ENCODE assay signal across 21 cellular contexts in the genomic region with DNA sequence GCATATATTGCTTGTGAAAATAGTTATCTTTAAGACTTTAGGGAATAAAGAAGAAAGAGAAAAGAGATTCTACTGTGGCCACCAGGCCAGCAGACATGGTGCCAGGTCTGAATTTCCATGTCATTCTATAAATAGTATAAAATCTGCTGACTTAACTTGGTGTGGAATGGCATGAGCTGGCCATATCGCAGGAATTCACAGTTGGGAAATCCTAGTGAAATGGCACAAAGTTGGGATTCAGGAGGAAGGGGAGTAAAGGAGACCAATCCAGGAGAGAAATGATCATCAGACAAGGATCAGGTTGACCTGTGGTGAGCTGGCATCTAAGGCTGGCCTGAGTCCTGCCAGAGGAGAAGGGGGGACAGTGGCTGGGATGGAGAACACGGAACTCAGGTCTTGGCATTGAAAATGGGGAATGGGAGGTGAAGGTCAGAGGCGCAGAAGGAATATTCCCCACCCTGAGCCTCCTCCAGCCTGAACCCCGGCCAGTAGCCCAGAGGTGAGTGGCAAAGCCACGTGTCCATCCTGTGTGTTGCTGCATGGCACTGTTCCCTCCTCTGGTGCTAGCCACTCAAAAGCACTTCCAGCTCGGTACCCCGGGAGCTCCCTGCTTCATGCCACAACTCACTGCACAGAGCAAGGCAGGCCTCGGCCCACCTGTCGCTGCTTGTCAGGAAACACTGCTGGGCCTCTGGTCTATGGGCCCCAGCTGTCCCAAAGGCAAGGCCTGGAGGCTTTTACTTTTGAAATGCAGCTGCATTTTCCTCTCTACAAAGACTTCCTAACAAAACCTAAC. TPM values are rescaled to one million over a fixed set of nuclear protein-coding genes. Genes with fewer than 3 reads are reported as not detected.
DNase-seq lines count a peak whose midpoint lies in the region; ATAC-seq, FAIRE-seq and TF ChIP-seq lines count a peak whose summit lies in the region.
"Had no signal": no experiment of that assay in that cellular context is flagged by ENCODE, and none has a peak within 500 bp of the region (broad histone marks: within the 10 kb centered on the region; RNA-seq: fewer than 3 reads in every experiment).

No MANE protein-coding gene starts in this region.

- TF ChIP-seq CTCF in astrocyte (IDR thresholded peaks at IDR 0.05; ENCODE audit: insufficient read depth, low read depth, low read length): no peak
- TF ChIP-seq CTCF in MM.1S (IDR thresholded peaks at IDR 0.05; ENCODE audit: low read length): no peak

- H3K36me3 ChIP-seq in GM23248 (ENCODE audit: low read depth) (no peaks in the 10 kb centered on the region), astrocyte (ENCODE audit: insufficient read depth, low read length) (no peaks in the 10 kb centered on the region), MM.1S (replicated peaks; ENCODE audit: insufficient read depth, low read length) (no peaks in the 10 kb centered on the region)
- H3K36me3 ChIP-seq: BLaER1 treated with 17β-estradiol and CSF1 and Interleukin-3, amounts not matched to agents 10 nM and 100 nM; spleen had no signal

- H3K4me1 ChIP-seq in GM23248 (ENCODE audit: insufficient read depth) (peaks cover 20% of the 10 kb centered on the region), astrocyte (ENCODE audit: insufficient read depth, low read length) (peaks cover 10% of the 10 kb centered on the region), MM.1S (ENCODE audit: low read length) (no peaks in the 10 kb centered on the region)
- H3K4me1 ChIP-seq: body of pancreas, parathyroid adenoma, spleen had no signal

- WGBS in GM23248 (ENCODE audit: low coverage in 1 of 2, low lambda C conversion rate in 2 of 2, missing lambda C conversion rate in 2 of 2), 2 experiments: 79 to 85% methylated on average over 9 of the region's 9 CpGs

- DNase-seq in GM23248: peak; percentile 69
- DNase-seq in astrocyte (ENCODE audit: low read depth): peak; percentile 22
- peak; percentile 48 for DNase-seq in left ventricle myocardium superior
- no peak for DNase-seq in sciatic nerve (ENCODE audit: low spot score)
- no peak for DNase-seq in hypothalamus (lab: John Stamatoyannopoulos, UW)
- no peak for DNase-seq in activated T-cell treated with anti-CD3 and anti-CD28 coated beads, Interleukin-2, amount 50 U/mL, for 48 hours
- DNase-seq in MM.1S: no peak
- DNase-seq: activated CD4-positive, alpha-beta T cell treated with anti-CD3 and anti-CD28 coated beads for 48 hours; activated naive CD4-positive, alpha-beta T cell treated with anti-CD3 and anti-CD28 coated beads, Interleukin-2, amount 10 ng/mL, durations not matched to agents 7 days and 5 days; body of pancreas; erythroblast; NCI-H1048; NCI-H2081; NCI-H69; OCI-M1; spleen had no signal

- H4K20me1 ChIP-seq in GM23248 (ENCODE audit: insufficient read depth) (no peaks in the 10 kb centered on the region), astrocyte (ENCODE audit: insufficient read depth, low read length) (no peaks in the 10 kb centered on the region), MM.1S (ENCODE audit: insufficient read depth, low read length) (no peaks in the 10 kb centered on the region)
- H4K20me1 ChIP-seq: BLaER1 treated with 17β-estradiol and CSF1 and Interleukin-3, amounts not matched to agents 10 nM and 100 nM had no signal

- in situ Hi-C loops in GM23248 (cut with MboI): no loop called here

- H3F3A ChIP-seq in GM23248 (ENCODE audit: insufficient read depth) (peaks cover 19% of the 10 kb centered on the region), MM.1S (ENCODE audit: insufficient read depth, low read length) (no peaks in the 10 kb centered on the region)

- FAIRE-seq in astrocyte (lab: Jason Lieb, UNC): no peak

- H3K4me3 ChIP-seq in GM23248: no peak overlapping the region
- H3K4me3 ChIP-seq in astrocyte (ENCODE audit: insufficient read depth, low read depth, low read length): no peak overlapping the region
- H3K4me3 ChIP-seq in MM.1S (ENCODE audit: low read length): no peak overlapping the region
- H3K4me3 ChIP-seq: BLaER1 treated with 17β-estradiol and CSF1 and Interleukin-3, amounts not matched to agents 10 nM and 100 nM; body of pancreas; spleen had no signal

- no peaks in the 10 kb centered on the region for H3K9me3 Mint-ChIP-seq in astrocyte (ENCODE audit: unreplicated experiment)
- H3K9me3 Mint-ChIP-seq: activated naive CD4-positive, alpha-beta T cell treated with anti-CD3 and anti-CD28 coated beads, Interleukin-2, amount 10 ng/mL, durations not matched to agents 7 days and 5 days had no signal

- H3K4me2 ChIP-seq in GM23248 (ENCODE audit: unreplicated experiment) (peak overlapping the region; percentile 19), astrocyte (ENCODE audit: low read length) (no peak overlapping the region), MM.1S (ENCODE audit: low read depth, low read length) (no peak overlapping the region)

- H3K27me3 ChIP-seq in GM23248 (replicated peaks; ENCODE audit: insufficient read depth) (no peaks in the 10 kb centered on the region), astrocyte (ENCODE audit: insufficient read depth, low read length) (no peaks in the 10 kb centered on the region), MM.1S (replicated peaks; ENCODE audit: insufficient read depth, low read length) (no peaks in the 10 kb centered on the region)
- H3K27me3 ChIP-seq: BLaER1 treated with 17β-estradiol and CSF1 and Interleukin-3, amounts not matched to agents 10 nM and 100 nM; body of pancreas; spleen had no signal

- H3K9me2 ChIP-seq in GM23248 (ENCODE audit: insufficient read depth) (no peaks in the 10 kb centered on the region), MM.1S (replicated peaks; ENCODE audit: insufficient read depth, low read length) (no peaks in the 10 kb centered on the region)

- peak; percentile 72 for ATAC-seq in left ventricle myocardium superior
- ATAC-seq in sciatic nerve: peak; percentile 27
- ATAC-seq in HG02981 (IDR thresholded peaks at IDR 0.05; ENCODE audit: unreplicated experiment): no peak
- ATAC-seq: body of pancreas, SK-N-SH treated with all-trans-retinoic acid at 6 μM for 48 hours had no signal

- no peak overlapping the region for H3K4me3 Mint-ChIP-seq in astrocyte (ENCODE audit: unreplicated experiment)
- H3K4me3 Mint-ChIP-seq: activated naive CD4-positive, alpha-beta T cell treated with anti-CD3 and anti-CD28 coated beads, Interleukin-2, amount 10 ng/mL, durations not matched to agents 7 days and 5 days had no signal

- H3K27ac ChIP-seq in GM23248: no peak overlapping the region
- H3K27ac ChIP-seq in astrocyte (ENCODE audit: low read depth, low read length): no peak overlapping the region
- H3K27ac ChIP-seq in MM.1S (ENCODE audit: low read length): no peak overlapping the region
- H3K27ac ChIP-seq: BLaER1 treated with 17β-estradiol and CSF1 and Interleukin-3, amounts not matched to agents 10 nM and 100 nM; body of pancreas; parathyroid adenoma; spleen had no signal

- H3K27me3 Mint-ChIP-seq in astrocyte (ENCODE audit: low read depth, unreplicated experiment): no peaks in the 10 kb centered on the region
- H3K27me3 Mint-ChIP-seq: activated naive CD4-positive, alpha-beta T cell treated with anti-CD3 and anti-CD28 coated beads, Interleukin-2, amount 10 ng/mL, durations not matched to agents 7 days and 5 days had no signal

- no peak overlapping the region for H2AFZ ChIP-seq in GM23248
- no peak overlapping the region for H2AFZ ChIP-seq in astrocyte (ENCODE audit: low read depth, low read length)
- no peak overlapping the region for H2AFZ ChIP-seq in MM.1S (ENCODE audit: low read length)
- H2AFZ ChIP-seq: parathyroid adenoma had no signal

- no peaks in the 10 kb centered on the region for H3K36me3 Mint-ChIP-seq in astrocyte (ENCODE audit: low read depth, unreplicated experiment)
- H3K36me3 Mint-ChIP-seq: activated naive CD4-positive, alpha-beta T cell treated with anti-CD3 and anti-CD28 coated beads, Interleukin-2, amount 10 ng/mL, durations not matched to agents 7 days and 5 days had no signal

- H3K79me2 ChIP-seq in GM23248 (ENCODE audit: insufficient read depth): no peaks in the 10 kb centered on the region
- H3K79me2 ChIP-seq in astrocyte (ENCODE audit: insufficient read depth, low read length): no peaks in the 10 kb centered on the region
- H3K79me2 ChIP-seq in MM.1S (ENCODE audit: low read length): no peaks in the 10 kb centered on the region
- H3K79me2 ChIP-seq: parathyroid adenoma had no signal

- no peak overlapping the region for H3K27ac Mint-ChIP-seq in astrocyte (ENCODE audit: unreplicated experiment)
- H3K27ac Mint-ChIP-seq: activated naive CD4-positive, alpha-beta T cell treated with anti-CD3 and anti-CD28 coated beads, Interleukin-2, amount 10 ng/mL, durations not matched to agents 7 days and 5 days had no signal

- intact Hi-C loops in left ventricle myocardium superior (cut with micrococcal nuclease): no loop called here
- intact Hi-C loops in sciatic nerve (cut with DNase I): no loop called here

- H3K9ac ChIP-seq in GM23248 (no peak overlapping the region), astrocyte (ENCODE audit: low read length) (no peak overlapping the region), MM.1S (ENCODE audit: low read length) (no peak overlapping the region)
- H3K9ac ChIP-seq: BLaER1 treated with 17β-estradiol and CSF1 and Interleukin-3, amounts not matched to agents 10 nM and 100 nM; parathyroid adenoma had no signal

- peaks cover 30% of the 10 kb centered on the region for H3K4me1 Mint-ChIP-seq in astrocyte (ENCODE audit: low read depth, unreplicated experiment)
- H3K4me1 Mint-ChIP-seq: activated naive CD4-positive, alpha-beta T cell treated with anti-CD3 and anti-CD28 coated beads, Interleukin-2, amount 10 ng/mL, durations not matched to agents 7 days and 5 days had no signal

- H3K9me3 ChIP-seq in GM23248 (ENCODE audit: low read depth): no peaks in the 10 kb centered on the region
- H3K9me3 ChIP-seq in astrocyte (ENCODE audit: insufficient read depth, low read depth, low read length): no peaks in the 10 kb centered on the region
- no peaks in the 10 kb centered on the region for H3K9me3 ChIP-seq in MM.1S (replicated peaks; ENCODE audit: insufficient read depth, low read length)
- H3K9me3 ChIP-seq: body of pancreas, spleen had no signal

RNA-seq across cellular contexts. Expression of a gene that starts 51.4 kb away (rescaled TPM):
- 0.13 and 0.76 TPM in 2 replicates for total RNA-seq in GM23248 (2014; rRNA removed; shearing (Covaris generic))
- polyA plus RNA-seq in GM23248 (2016; fragmentation: Nextera tagmentation; extraction: Ambion mirVana): 0.18 TPM in 1 of 2 replicates, not detected in the other
- total RNA-seq in astrocyte: not detected in 2 replicates
- total RNA-seq in left ventricle myocardium superior: 0.57 TPM
- total RNA-seq in sciatic nerve: 0.53 TPM
- total RNA-seq: kidney epithelial cell had no signal

Comparison
In these comparisons a context has a peak if more than half of its experiments do, and no peak if none do; other contexts are left out.
1. DNase-seq: peak in GM23248 (single experiment), astrocyte (single experiment) and left ventricle myocardium superior (single experiment); none in sciatic nerve (single experiment), hypothalamus (0 of 51), activated T-cell treated with anti-CD3 and anti-CD28 coated beads, Interleukin-2, amount 50 U/mL, for 48 hours (0 of 2) and MM.1S (single experiment).